In genomic region chr11:65219930-65220213, GRCh38 we compare ENCODE assay signal across 27 cellular contexts. TPM values are rescaled to one million over a fixed set of nuclear protein-coding genes. Genes with fewer than 3 reads are reported as not detected.
DNase-seq lines count a peak whose midpoint lies in the region; ATAC-seq and TF ChIP-seq lines count a peak whose summit lies in the region.
"Had no signal": no experiment of that assay in that cellular context is flagged by ENCODE, and none has a peak within 500 bp of the region (broad histone marks: within the 10 kb centered on the region; RNA-seq: fewer than 3 reads in every experiment).

No MANE protein-coding gene starts in this region.

- no peak overlapping the region for H3K27ac ChIP-seq in GM23248
- no peak overlapping the region for H3K27ac ChIP-seq in mesenchymal stem cell (ENCODE audit: low read length, poor library complexity, severe bottlenecking)
- H3K27ac ChIP-seq: SJCRH30, thoracic aorta had no signal

- peak overlapping the region; percentile 28 for H3K4me2 ChIP-seq in GM23248 (ENCODE audit: unreplicated experiment)
- no peak overlapping the region for H3K4me2 ChIP-seq in mesenchymal stem cell (ENCODE audit: low read length, poor library complexity, severe bottlenecking)

- H3K14ac ChIP-seq in mesenchymal stem cell (ENCODE audit: low read length in 2 of 2): no peak overlapping the region

- no peak overlapping the region for H2BK120ac ChIP-seq in mesenchymal stem cell (ENCODE audit: low read depth, low read length)

- H3K4me1 ChIP-seq in GM23248 (ENCODE audit: insufficient read depth) (peaks cover 15% of the 10 kb centered on the region), mesenchymal stem cell (ENCODE audit: control insufficient read depth, insufficient read depth, low read depth, low read length) (peaks cover 10% of the 10 kb centered on the region)

- H2AFZ ChIP-seq in GM23248: no peak overlapping the region
- no peak overlapping the region for H2AFZ ChIP-seq in mesenchymal stem cell (ENCODE audit: low read depth, low read length)

- DNase-seq in AG20443 (ENCODE audit: low spot score) (peak; percentile 84), GM23248 (peak; percentile 83), cardiac fibroblast (ENCODE audit: low read depth in 2 of 2) (peak; percentile 12 to 17), mesenchymal stem cell (no peak), SW480 (ENCODE audit: low spot score) (no peak), NCI-H2029 treated with DMSO at 0.1 percent for 48 hours (lab: John Stamatoyannopoulos, UW) (no peak), DMS 273 (lab: John Stamatoyannopoulos, UW; ENCODE audit: unreplicated experiment) (no peak)
- DNase-seq: activated CD4-positive, alpha-beta T cell treated with anti-CD3 and anti-CD28 coated beads, Interleukin-2, amount 50 U/mL, for 4 hours; activated naive CD4-positive, alpha-beta T cell; activated T-cell treated with anti-CD3 and anti-CD28 coated beads, Interleukin-2, amount 50 U/mL, for 1 hour; amniotic stem cell; glutamatergic neuron; midbrain; NCI-H1417; NCI-H2171; NCI-H69; stimulated activated naive CD4-positive, alpha-beta T cell had no signal

- no peaks in the 10 kb centered on the region for H4K20me1 ChIP-seq in GM23248 (ENCODE audit: insufficient read depth)

- H3K4me3 ChIP-seq in GM23248: no peak overlapping the region
- no peak overlapping the region for H3K4me3 ChIP-seq in cardiac fibroblast (replicated peaks in 1 of 2; ENCODE audit: low read depth in 2 of 2, low read length in 2 of 2)
- H3K4me3 ChIP-seq in mesenchymal stem cell (ENCODE audit: insufficient read depth in 1 of 2, low read depth in 1 of 2, low read length in 2 of 2): no peak overlapping the region
- H3K4me3 ChIP-seq: SJCRH30, thoracic aorta had no signal

- no peaks in the 10 kb centered on the region for H3K79me2 ChIP-seq in GM23248 (ENCODE audit: insufficient read depth)

- no peaks in the 10 kb centered on the region for H3K9me2 ChIP-seq in GM23248 (ENCODE audit: insufficient read depth)

- no peak for TF ChIP-seq CTCF in cardiac fibroblast (IDR thresholded peaks at IDR 0.05; ENCODE audit: low read depth, low read length)

- H3K27me3 ChIP-seq in GM23248 (replicated peaks; ENCODE audit: insufficient read depth) (no peaks in the 10 kb centered on the region), mesenchymal stem cell (ENCODE audit: control insufficient read depth in 1 of 2, insufficient read depth in 1 of 2, low read length in 2 of 2) (no peaks in the 10 kb centered on the region)
- H3K27me3 ChIP-seq: SJCRH30 had no signal

- WGBS in GM23248 (ENCODE audit: low coverage in 1 of 2, low lambda C conversion rate in 2 of 2, missing lambda C conversion rate in 2 of 2), 2 experiments: 1 to 5% methylated on average over 3 of the region's 3 CpGs
- 86% methylated on average over 2 of the region's 3 CpGs for WGBS in mesenchymal stem cell

- no peak overlapping the region for H3K4ac ChIP-seq in mesenchymal stem cell (ENCODE audit: low read depth in 1 of 2, low read length in 2 of 2)

- no peak overlapping the region for H3K23ac ChIP-seq in mesenchymal stem cell (ENCODE audit: low read length in 2 of 2)

- H3K79me1 ChIP-seq in mesenchymal stem cell (replicated peaks; ENCODE audit: low read length, poor library complexity, severe bottlenecking): peaks cover 1% of the 10 kb centered on the region

- in situ Hi-C loops in GM23248 (cut with MboI): no loop called here

- no peak overlapping the region for H4K91ac ChIP-seq in mesenchymal stem cell (ENCODE audit: low read length)

- ATAC-seq in HG03280 (IDR thresholded peaks at IDR 0.05; ENCODE audit: unreplicated experiment): no peak
- ATAC-seq: left lobe of liver had no signal

- no peaks in the 10 kb centered on the region for H3K9me3 ChIP-seq in GM23248 (ENCODE audit: low read depth)
- no peaks in the 10 kb centered on the region for H3K9me3 ChIP-seq in mesenchymal stem cell (ENCODE audit: control insufficient read depth, low read length)
- H3K9me3 ChIP-seq: SJCRH30, thoracic aorta had no signal

- no peaks in the 10 kb centered on the region for H3K36me3 ChIP-seq in GM23248 (ENCODE audit: low read depth)
- H3K36me3 ChIP-seq in mesenchymal stem cell (ENCODE audit: control insufficient read depth in 1 of 2, insufficient read depth in 2 of 2, low read depth in 1 of 2, low read length in 2 of 2): peaks cover 0 to 20% of the 10 kb centered on the region in 2 experiments
- H3K36me3 ChIP-seq: SJCRH30, thoracic aorta had no signal

- H4K8ac ChIP-seq in mesenchymal stem cell (ENCODE audit: low read length): no peak overlapping the region

- no peak overlapping the region for H3K18ac ChIP-seq in mesenchymal stem cell (ENCODE audit: low read depth in 1 of 2, low read length in 2 of 2)

- H2BK15ac ChIP-seq in mesenchymal stem cell (ENCODE audit: low read depth, poor library complexity, severe bottlenecking): no peak overlapping the region

- peaks cover 19% of the 10 kb centered on the region; the same call in 1 of the 2 replicates for H3F3A ChIP-seq in GM23248 (ENCODE audit: insufficient read depth)

- no peak overlapping the region for H2BK5ac ChIP-seq in mesenchymal stem cell (ENCODE audit: low read depth, low read length, poor library complexity, severe bottlenecking)

- no peak overlapping the region for H2AK5ac ChIP-seq in mesenchymal stem cell (ENCODE audit: low read length, severe bottlenecking)

- H3K9ac ChIP-seq in GM23248 (no peak overlapping the region), mesenchymal stem cell (ENCODE audit: low read length) (peak overlapping the region; percentile 42)

- no peak overlapping the region for H2BK12ac ChIP-seq in mesenchymal stem cell (ENCODE audit: low read length in 2 of 2)

RNA-seq across cellular contexts. Expression of gene CAPN1, which starts 38.1 kb away (rescaled TPM):
- 127 and 145 TPM in 2 replicates for total RNA-seq in GM23248 (2014; rRNA removed; shearing (Covaris generic))
- polyA plus RNA-seq in GM23248 (2016; fragmentation: Nextera tagmentation; extraction: Ambion mirVana): 106 and 110 TPM in 2 replicates
- polyA plus RNA-seq in mesenchymal stem cell (2013, experiment 1 of 2): 166 TPM
- polyA plus RNA-seq in mesenchymal stem cell (2013, experiment 2 of 2): 168 TPM

RNA-seq across cellular contexts. Expression of gene POLA2, which starts 41.9 kb away (rescaled TPM):
- total RNA-seq in GM23248 (2014; rRNA removed; shearing (Covaris generic)): 6.7 and 8.6 TPM in 2 replicates
- polyA plus RNA-seq in GM23248 (2016; fragmentation: Nextera tagmentation; extraction: Ambion mirVana): 8.7 and 8.9 TPM in 2 replicates
- 2.6 TPM for polyA plus RNA-seq in mesenchymal stem cell (2013, experiment 1 of 2)
- polyA plus RNA-seq in mesenchymal stem cell (2013, experiment 2 of 2): 3.4 TPM

RNA-seq across cellular contexts. Expression of gene SPDYC, which starts 49.8 kb away (rescaled TPM):
- total RNA-seq in GM23248 (2014; rRNA removed; shearing (Covaris generic)): not detected in 2 replicates
- polyA plus RNA-seq in GM23248 (2016; fragmentation: Nextera tagmentation; extraction: Ambion mirVana): not detected in 2 replicates
- not detected for polyA plus RNA-seq in mesenchymal stem cell (2013, experiment 1 of 2)
- not detected for polyA plus RNA-seq in mesenchymal stem cell (2013, experiment 2 of 2)
- total RNA-seq: cardiac septum; Daoy; endothelial cell of umbilical vein; natural killer cell treated with Interleukin-12 subunit alpha and Interleukin-12 subunit beta and Interleukin-15 and Interleukin-18, amount 100 ng/mL, for 72 hours; posterior vena cava; skeletal muscle tissue; thoracic aorta had no signal
- polyA plus RNA-seq: endothelial cell of umbilical vein had no signal

Comparison
In these comparisons a context has a peak if more than half of its experiments do, and no peak if none do; other contexts are left out.
1. DNase-seq: peak in AG20443 (single experiment), GM23248 (single experiment) and cardiac fibroblast (2 of 2); none in mesenchymal stem cell (single experiment), SW480 (single experiment), NCI-H2029 treated with DMSO at 0.1 percent for 48 hours (single experiment) and DMS 273 (single experiment).